17 cellular contexts compared by ENCODE assay signal in the genomic region with DNA sequence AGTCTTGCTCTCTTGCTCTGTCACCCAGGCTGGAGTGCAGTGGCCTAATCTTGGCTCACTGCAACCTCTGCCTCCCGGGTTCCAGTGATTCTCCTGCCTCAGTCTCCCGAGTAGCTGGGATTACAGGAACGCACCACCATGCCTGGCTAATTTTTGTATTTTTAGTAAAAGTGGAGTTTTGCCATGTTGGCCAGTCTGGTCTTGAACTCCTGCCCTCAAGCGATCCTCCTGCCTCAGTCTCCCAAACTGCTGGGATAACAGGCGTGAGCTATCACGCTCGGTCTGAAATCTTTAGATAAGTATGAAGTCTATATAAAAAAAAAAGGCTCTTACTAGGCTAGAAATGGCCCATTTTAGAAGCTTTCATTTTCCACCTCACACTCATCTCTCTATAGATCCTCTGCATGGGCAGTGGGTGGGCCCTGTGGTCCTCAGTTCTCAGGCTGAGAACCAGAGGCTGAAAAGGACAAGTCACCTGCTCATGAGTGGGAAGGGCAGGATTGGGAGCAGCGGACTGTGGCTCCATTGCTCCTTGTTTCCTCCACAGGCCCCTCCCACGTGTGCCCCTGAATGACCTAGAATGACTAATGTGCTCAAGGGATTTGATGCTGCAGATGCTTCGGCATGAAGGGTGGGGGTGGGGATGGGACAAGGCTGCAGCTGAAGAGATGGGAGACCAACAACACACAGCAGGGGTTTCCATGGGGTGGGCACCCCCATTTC. TPM values are rescaled to one million over a fixed set of nuclear protein-coding genes. Genes with fewer than 3 reads are reported as not detected.
DNase-seq lines count a peak whose midpoint lies in the region; TF ChIP-seq lines count a peak whose summit lies in the region.
"Had no signal": no experiment of that assay in that cellular context is flagged by ENCODE, and none has a peak within 500 bp of the region (broad histone marks: within the 10 kb centered on the region; RNA-seq: fewer than 3 reads in every experiment).

No MANE protein-coding gene starts in this region.

- H3K4me1 ChIP-seq in OCI-LY3 (ENCODE audit: low read length) = peaks cover 14% of the 10 kb centered on the region
- H3K4me1 ChIP-seq: gastrocnemius medialis, lower lobe of right lung, pancreas had no signal

- no peak overlapping the region for H3K4me3 Mint-ChIP-seq in T-helper 2 cell treated with Interferon-gamma antibody and Interleukin-4, amounts not matched to agents 5 μg/mL and 100 μg/mL, for 36 hours
- no peak overlapping the region for H3K4me3 Mint-ChIP-seq in activated T-helper 1 cell treated with anti-CD3 and anti-CD28 coated beads, Interleukin-12 subunit alpha, Interleukin-12 subunit beta, Interleukin-2, Interleukin-4 antibody, amounts not matched to agents 30 ng/mL and 10 ng/mL and 1 ng/mL, durations not matched to agents 14 hours and 24 hours and 36 hours
- no peak overlapping the region for H3K4me3 Mint-ChIP-seq in activated CD4-positive, alpha-beta T cell treated with anti-CD3 and anti-CD28 coated beads, Interleukin-2, amount 10 ng/mL, durations not matched to agents 24 days and 14 days
- H3K4me3 Mint-ChIP-seq: activated T-helper 17 cell treated with anti-CD3 and anti-CD28 coated beads, Interleukin-2, amount 50 U/mL, for 72 hours had no signal

- no peaks in the 10 kb centered on the region for H3K36me3 ChIP-seq in OCI-LY3 (replicated peaks; ENCODE audit: low read depth, low read length)
- H3K36me3 ChIP-seq: gastrocnemius medialis, lower lobe of right lung, pancreas had no signal

- H3K79me2 ChIP-seq in OCI-LY3 (ENCODE audit: low read length) = no peaks in the 10 kb centered on the region

- no peak overlapping the region for H3K9ac ChIP-seq in OCI-LY3 (ENCODE audit: low read length)

- DNase-seq in ELR (ENCODE audit: low read depth) = peak; percentile 23
- DNase-seq in fibroblast of mammary gland (ENCODE audit: low read depth) = peak; percentile 82
- peak; percentile 39 for DNase-seq in retina
- no peak for DNase-seq in T-helper 2 cell treated with Interferon-gamma antibody and Interleukin-4, amounts not matched to agents 5 μg/mL and 100 μg/mL, for 36 hours (ENCODE audit: low spot score)
- DNase-seq in activated T-helper 1 cell treated with anti-CD3 and anti-CD28 coated beads, Interleukin-12 subunit alpha, Interleukin-12 subunit beta, Interleukin-2, Interleukin-4 antibody, amounts not matched to agents 30 ng/mL and 10 ng/mL and 1 ng/mL, durations not matched to agents 14 hours and 24 hours and 36 hours (ENCODE audit: low spot score) = no peak
- no peak for DNase-seq in NCI-H1092 (lab: John Stamatoyannopoulos, UW)
- DNase-seq in activated CD4-positive, alpha-beta T cell treated with anti-CD3 and anti-CD28 coated beads, Interleukin-2, amount 10 ng/mL, durations not matched to agents 24 days and 14 days = no peak
- DNase-seq: activated CD4-positive, alpha-beta T cell treated with anti-CD3 and anti-CD28 coated beads for 4 hours; caudate nucleus; gastrocnemius medialis; lower lobe of right lung; pancreas; stimulated activated CD4-positive, alpha-beta T cell treated with anti-CD3 and anti-CD28 coated beads, Interleukin-2, amount 100 ng/mL, for 48 hours; stimulated activated naive CD8-positive, alpha-beta T cell treated with anti-CD3 and anti-CD28 coated beads, Interleukin-15, Interleukin-2, amounts not matched to agents 100 U/mL and 50 U/mL, for 24 hours had no signal

- peak overlapping the region; percentile 17; the same call in 1 of the 2 replicates for H2AFZ ChIP-seq in OCI-LY3 (ENCODE audit: low read depth, low read length)

- H3K36me3 Mint-ChIP-seq in T-helper 2 cell treated with Interferon-gamma antibody and Interleukin-4, amounts not matched to agents 5 μg/mL and 100 μg/mL, for 36 hours (ENCODE audit: low read depth) = no peaks in the 10 kb centered on the region
- no peaks in the 10 kb centered on the region for H3K36me3 Mint-ChIP-seq in activated T-helper 1 cell treated with anti-CD3 and anti-CD28 coated beads, Interleukin-12 subunit alpha, Interleukin-12 subunit beta, Interleukin-2, Interleukin-4 antibody, amounts not matched to agents 30 ng/mL and 10 ng/mL and 1 ng/mL, durations not matched to agents 14 hours and 24 hours and 36 hours (ENCODE audit: low read depth)
- H3K36me3 Mint-ChIP-seq in activated CD4-positive, alpha-beta T cell treated with anti-CD3 and anti-CD28 coated beads, Interleukin-2, amount 10 ng/mL, durations not matched to agents 24 days and 14 days (ENCODE audit: low read depth) = no peaks in the 10 kb centered on the region

- H3K27me3 ChIP-seq in OCI-LY3 (ENCODE audit: low read depth, low read length) = no peaks in the 10 kb centered on the region
- H3K27me3 ChIP-seq: pancreas had no signal

- H3K4me3 ChIP-seq in OCI-LY3 (ENCODE audit: low read length) (peak overlapping the region; percentile 25), fibroblast of mammary gland (ENCODE audit: control insufficient read depth, low read depth, low read length) (no peak overlapping the region)
- H3K4me3 ChIP-seq: gastrocnemius medialis, lower lobe of right lung, pancreas, SK-N-MC had no signal

- peak overlapping the region; percentile 37; the same call in 1 of the 2 replicates for H3K27ac ChIP-seq in OCI-LY3 (ENCODE audit: low read length)
- H3K27ac ChIP-seq: gastrocnemius medialis, lower lobe of right lung, pancreas, SK-N-MC had no signal

- TF ChIP-seq CTCF in OCI-LY3 (IDR thresholded peaks at IDR 0.05; ENCODE audit: low read depth, low read length) (no peak), fibroblast of mammary gland (conservative IDR thresholded peaks at IDR 0.05; ENCODE audit: control insufficient read depth, insufficient read depth, low read depth, low read length) (no peak)

- no peak overlapping the region for H3K27ac Mint-ChIP-seq in T-helper 2 cell treated with Interferon-gamma antibody and Interleukin-4, amounts not matched to agents 5 μg/mL and 100 μg/mL, for 36 hours
- H3K27ac Mint-ChIP-seq in activated T-helper 1 cell treated with anti-CD3 and anti-CD28 coated beads, Interleukin-12 subunit alpha, Interleukin-12 subunit beta, Interleukin-2, Interleukin-4 antibody, amounts not matched to agents 30 ng/mL and 10 ng/mL and 1 ng/mL, durations not matched to agents 14 hours and 24 hours and 36 hours = no peak overlapping the region
- H3K27ac Mint-ChIP-seq in activated CD4-positive, alpha-beta T cell treated with anti-CD3 and anti-CD28 coated beads, Interleukin-2, amount 10 ng/mL, durations not matched to agents 24 days and 14 days = no peak overlapping the region
- H3K27ac Mint-ChIP-seq: activated T-helper 17 cell treated with anti-CD3 and anti-CD28 coated beads, Interleukin-2, amount 50 U/mL, for 72 hours had no signal

- H3K4me1 Mint-ChIP-seq in T-helper 2 cell treated with Interferon-gamma antibody and Interleukin-4, amounts not matched to agents 5 μg/mL and 100 μg/mL, for 36 hours (ENCODE audit: low read depth) = no peaks in the 10 kb centered on the region
- no peaks in the 10 kb centered on the region for H3K4me1 Mint-ChIP-seq in activated T-helper 1 cell treated with anti-CD3 and anti-CD28 coated beads, Interleukin-12 subunit alpha, Interleukin-12 subunit beta, Interleukin-2, Interleukin-4 antibody, amounts not matched to agents 30 ng/mL and 10 ng/mL and 1 ng/mL, durations not matched to agents 14 hours and 24 hours and 36 hours (ENCODE audit: low read depth)
- no peaks in the 10 kb centered on the region for H3K4me1 Mint-ChIP-seq in activated CD4-positive, alpha-beta T cell treated with anti-CD3 and anti-CD28 coated beads, Interleukin-2, amount 10 ng/mL, durations not matched to agents 24 days and 14 days
- H3K4me1 Mint-ChIP-seq: activated T-helper 17 cell treated with anti-CD3 and anti-CD28 coated beads, Interleukin-2, amount 50 U/mL, for 72 hours had no signal

- H3K4me2 ChIP-seq in OCI-LY3 (ENCODE audit: low read length) = peak overlapping the region; percentile 52

- peaks cover 8% of the 10 kb centered on the region for H3K27me3 Mint-ChIP-seq in T-helper 2 cell treated with Interferon-gamma antibody and Interleukin-4, amounts not matched to agents 5 μg/mL and 100 μg/mL, for 36 hours (ENCODE audit: low read depth)
- H3K27me3 Mint-ChIP-seq in activated T-helper 1 cell treated with anti-CD3 and anti-CD28 coated beads, Interleukin-12 subunit alpha, Interleukin-12 subunit beta, Interleukin-2, Interleukin-4 antibody, amounts not matched to agents 30 ng/mL and 10 ng/mL and 1 ng/mL, durations not matched to agents 14 hours and 24 hours and 36 hours (ENCODE audit: insufficient read depth) = peaks cover 9% of the 10 kb centered on the region
- peaks cover 20% of the 10 kb centered on the region for H3K27me3 Mint-ChIP-seq in activated CD4-positive, alpha-beta T cell treated with anti-CD3 and anti-CD28 coated beads, Interleukin-2, amount 10 ng/mL, durations not matched to agents 24 days and 14 days

- no peaks in the 10 kb centered on the region for H3K9me3 Mint-ChIP-seq in T-helper 2 cell treated with Interferon-gamma antibody and Interleukin-4, amounts not matched to agents 5 μg/mL and 100 μg/mL, for 36 hours
- no peaks in the 10 kb centered on the region for H3K9me3 Mint-ChIP-seq in activated T-helper 1 cell treated with anti-CD3 and anti-CD28 coated beads, Interleukin-12 subunit alpha, Interleukin-12 subunit beta, Interleukin-2, Interleukin-4 antibody, amounts not matched to agents 30 ng/mL and 10 ng/mL and 1 ng/mL, durations not matched to agents 14 hours and 24 hours and 36 hours
- H3K9me3 Mint-ChIP-seq in activated CD4-positive, alpha-beta T cell treated with anti-CD3 and anti-CD28 coated beads, Interleukin-2, amount 10 ng/mL, durations not matched to agents 24 days and 14 days = no peaks in the 10 kb centered on the region
- H3K9me3 Mint-ChIP-seq: activated T-helper 17 cell treated with anti-CD3 and anti-CD28 coated beads, Interleukin-2, amount 50 U/mL, for 72 hours had no signal

- no peaks in the 10 kb centered on the region for H3K9me3 ChIP-seq in OCI-LY3 (ENCODE audit: insufficient read depth, low read length)
- H3K9me3 ChIP-seq: gastrocnemius medialis, lower lobe of right lung, pancreas had no signal

- H4K20me1 ChIP-seq in OCI-LY3 (ENCODE audit: insufficient read depth, low read length) = no peaks in the 10 kb centered on the region

- intact Hi-C loops in activated T-helper 1 cell treated with anti-CD3 and anti-CD28 coated beads, Interleukin-12 subunit alpha, Interleukin-12 subunit beta, Interleukin-2, Interleukin-4 antibody, amounts not matched to agents 30 ng/mL and 10 ng/mL and 1 ng/mL, durations not matched to agents 14 hours and 24 hours and 36 hours (cut with micrococcal nuclease) = loop anchor here (1.0 kb wide), 1 partner anchor 8 kb away; no protein-coding TSS in a partner anchor
- intact Hi-C loops in activated CD4-positive, alpha-beta T cell treated with anti-CD3 and anti-CD28 coated beads, Interleukin-2, amount 10 ng/mL, durations not matched to agents 24 days and 14 days (cut with micrococcal nuclease) = loop anchor here (5.0 kb wide), 1 partner anchor 117 kb away; no protein-coding TSS in a partner anchor

RNA-seq across cellular contexts. Expression of a gene that starts 19.8 kb away (rescaled TPM):
- total RNA-seq in activated T-helper 1 cell treated with anti-CD3 and anti-CD28 coated beads, Interleukin-12 subunit alpha, Interleukin-12 subunit beta, Interleukin-2, Interleukin-4 antibody, amounts not matched to agents 30 ng/mL and 10 ng/mL and 1 ng/mL, durations not matched to agents 14 hours and 24 hours and 36 hours = not detected in 2 replicates
- total RNA-seq in activated CD4-positive, alpha-beta T cell treated with anti-CD3 and anti-CD28 coated beads, Interleukin-2, amount 10 ng/mL, durations not matched to agents 24 days and 14 days = not detected in 2 replicates
- total RNA-seq: activated T-helper 17 cell treated with anti-CD3 and anti-CD28 coated beads, Interleukin-2, amount 50 U/mL, for 72 hours; gastrocnemius medialis; lower lobe of right lung had no signal

RNA-seq across cellular contexts. Expression of a gene that starts 58.8 kb away (rescaled TPM):
- not detected in 2 replicates for total RNA-seq in activated T-helper 1 cell treated with anti-CD3 and anti-CD28 coated beads, Interleukin-12 subunit alpha, Interleukin-12 subunit beta, Interleukin-2, Interleukin-4 antibody, amounts not matched to agents 30 ng/mL and 10 ng/mL and 1 ng/mL, durations not matched to agents 14 hours and 24 hours and 36 hours
- total RNA-seq in activated CD4-positive, alpha-beta T cell treated with anti-CD3 and anti-CD28 coated beads, Interleukin-2, amount 10 ng/mL, durations not matched to agents 24 days and 14 days = not detected in 2 replicates
- total RNA-seq: activated T-helper 17 cell treated with anti-CD3 and anti-CD28 coated beads, Interleukin-2, amount 50 U/mL, for 72 hours; gastrocnemius medialis; lower lobe of right lung; pancreas had no signal

Comparison
In these comparisons a context has a peak if more than half of its experiments do, and no peak if none do; other contexts are left out.
1. DNase-seq: peak in ELR (single experiment), fibroblast of mammary gland (single experiment) and retina (single experiment); none in T-helper 2 cell treated with Interferon-gamma antibody and Interleukin-4, amounts not matched to agents 5 μg/mL and 100 μg/mL, for 36 hours (single experiment), activated T-helper 1 cell treated with anti-CD3 and anti-CD28 coated beads, Interleukin-12 subunit alpha, Interleukin-12 subunit beta, Interleukin-2, Interleukin-4 antibody, amounts not matched to agents 30 ng/mL and 10 ng/mL and 1 ng/mL, durations not matched to agents 14 hours and 24 hours and 36 hours (single experiment), NCI-H1092 (single experiment) and activated CD4-positive, alpha-beta T cell treated with anti-CD3 and anti-CD28 coated beads, Interleukin-2, amount 10 ng/mL, durations not matched to agents 24 days and 14 days (single experiment).